Comparison of ENCODE assay signal across 8 cellular contexts in genomic region chr12:89529738-89530137, GRCh38. TPM values are rescaled to one million over a fixed set of nuclear protein-coding genes. Genes with fewer than 3 reads are reported as not detected.
DNase-seq lines count a peak whose midpoint lies in the region; ATAC-seq and TF ChIP-seq lines count a peak whose summit lies in the region.

No MANE protein-coding gene starts in this region.

- no peaks in the 10 kb centered on the region for H3K9me3 Mint-ChIP-seq in activated CD4-positive, alpha-beta T cell treated with anti-CD3 and anti-CD28 coated beads, Interleukin-2, amount 10 ng/mL, durations not matched to agents 24 days and 14 days

- no peak overlapping the region for H3K27ac Mint-ChIP-seq in activated CD4-positive, alpha-beta T cell treated with anti-CD3 and anti-CD28 coated beads, Interleukin-2, amount 10 ng/mL, durations not matched to agents 24 days and 14 days

- no peaks in the 10 kb centered on the region for H3K36me3 ChIP-seq in mammary epithelial cell (ENCODE audit: insufficient read depth, low read length)

- peak; percentile 74 for DNase-seq in activated CD4-positive, alpha-beta T cell treated with anti-CD3 and anti-CD28 coated beads, Interleukin-2, amount 10 ng/mL, durations not matched to agents 24 days and 14 days
- DNase-seq in activated CD4-positive, alpha-beta T cell treated with anti-CD3 and anti-CD28 coated beads for 4 hours: no peak
- DNase-seq in NCI-H345 treated with DMSO at 0.1 percent for 48 hours (lab: John Stamatoyannopoulos, UW; ENCODE audit: unreplicated experiment) (peak; percentile 44), mammary epithelial cell (peak; percentile 45), medulla oblongata (ENCODE audit: extremely low spot score) (peak; percentile 76)

- dilution Hi-C loops in mammary epithelial cell (cut with HindIII; ENCODE audit: low sequenced_read_pairs): no loop called here

- no peak overlapping the region for H3K4me3 Mint-ChIP-seq in activated CD4-positive, alpha-beta T cell treated with anti-CD3 and anti-CD28 coated beads, Interleukin-2, amount 10 ng/mL, durations not matched to agents 24 days and 14 days

- H3K9me3 ChIP-seq in mammary epithelial cell (replicated peaks; ENCODE audit: insufficient read depth, low read length): no peaks in the 10 kb centered on the region

- H3K27me3 Mint-ChIP-seq in activated CD4-positive, alpha-beta T cell treated with anti-CD3 and anti-CD28 coated beads, Interleukin-2, amount 10 ng/mL, durations not matched to agents 24 days and 14 days: no peaks in the 10 kb centered on the region

- H4K20me1 ChIP-seq in mammary epithelial cell (ENCODE audit: insufficient read depth, low read length): no peaks in the 10 kb centered on the region

- CTCF ChIA-PET in mammary epithelial cell (lab: Charles Lee; ENCODE audit: low non-redundant PET): no interaction called here

- H3K4me3 ChIP-seq in mammary epithelial cell (replicated peaks in 1 of 3; ENCODE audit: insufficient read depth in 1 of 3, low read depth in 2 of 3, low read length in 3 of 3): no peak overlapping the region

- ATAC-seq in HG02623 (IDR thresholded peaks at IDR 0.05; ENCODE audit: unreplicated experiment) (peak; percentile 19), GM21529 (IDR thresholded peaks at IDR 0.05; ENCODE audit: unreplicated experiment) (no peak), GM21576 (IDR thresholded peaks at IDR 0.05; ENCODE audit: unreplicated experiment) (no peak)

- no peaks in the 10 kb centered on the region for H3K27me3 ChIP-seq in mammary epithelial cell (ENCODE audit: insufficient read depth, low read length)

- H3K4me1 Mint-ChIP-seq in activated CD4-positive, alpha-beta T cell treated with anti-CD3 and anti-CD28 coated beads, Interleukin-2, amount 10 ng/mL, durations not matched to agents 24 days and 14 days: peaks cover 24% of the 10 kb centered on the region

- no peak overlapping the region for H2AFZ ChIP-seq in mammary epithelial cell (ENCODE audit: low read depth, low read length)

- no peaks in the 10 kb centered on the region for H3K4me1 ChIP-seq in mammary epithelial cell (ENCODE audit: insufficient read depth, low read length)

- intact Hi-C loops in activated CD4-positive, alpha-beta T cell treated with anti-CD3 and anti-CD28 coated beads, Interleukin-2, amount 10 ng/mL, durations not matched to agents 24 days and 14 days (cut with micrococcal nuclease): loop anchor here (1.0 to 5.0 kb wide), 4 partner anchors 59 to 512 kb away; no protein-coding TSS in a partner anchor
- intact Hi-C loops in mammary epithelial cell (cut with micrococcal nuclease): loop anchor here (1.0 to 10.0 kb wide), 6 partner anchors 157 to 1417 kb away; no protein-coding TSS in a partner anchor

- H3K36me3 Mint-ChIP-seq in activated CD4-positive, alpha-beta T cell treated with anti-CD3 and anti-CD28 coated beads, Interleukin-2, amount 10 ng/mL, durations not matched to agents 24 days and 14 days (ENCODE audit: low read depth): no peaks in the 10 kb centered on the region

- in situ Hi-C loops in mammary epithelial cell (cut with MboI; ENCODE audit: low sequenced_read_pairs in 2 of 2): loop anchor here (5.0 to 25.0 kb wide), 4 partner anchors 55 to 1383 kb away; no protein-coding TSS in a partner anchor

- WGBS in mammary epithelial cell (ENCODE audit: low coverage, missing lambda C conversion rate): 22% methylated on average over 1 of the region's 1 CpG

- H3K4me2 ChIP-seq in mammary epithelial cell (ENCODE audit: insufficient read depth, low read depth, low read length): no peak overlapping the region

- no TSS peak for BruUV-seq in mammary epithelial cell (replicated peaks; lab: Mats Ljungman, UMichigan)

- TF ChIP-seq CTCF in mammary epithelial cell (conservative IDR thresholded peaks at IDR 0.05 in 1 of 2, IDR thresholded peaks at IDR 0.05 in 1 of 2; ENCODE audit: extremely low read depth in 1 of 2, insufficient read depth in 1 of 2, low read depth in 1 of 2, low read length in 2 of 2): peak; percentile 75 to 76

- H3K9ac ChIP-seq in mammary epithelial cell (ENCODE audit: insufficient read depth, low read length): no peak overlapping the region

- H3K27ac ChIP-seq in mammary epithelial cell (ENCODE audit: insufficient read depth, low read depth, low read length): no peak overlapping the region

- H3K79me2 ChIP-seq in mammary epithelial cell (ENCODE audit: insufficient read depth, low read length): peaks cover 12% of the 10 kb centered on the region

RNA-seq across cellular contexts. Expression of gene POC1B, which starts 3.9 kb away (rescaled TPM):
- 21.5 and 22.6 TPM in 2 replicates for total RNA-seq in activated CD4-positive, alpha-beta T cell treated with anti-CD3 and anti-CD28 coated beads, Interleukin-2, amount 10 ng/mL, durations not matched to agents 24 days and 14 days
- total RNA-seq in mammary epithelial cell: 10 to 100 TPM; 16.8 to 27.0 TPM
- 11.5 TPM for polyA plus RNA-seq in mammary epithelial cell
- polyA minus RNA-seq in mammary epithelial cell: 27.7 TPM

RNA-seq across cellular contexts. Expression of gene GALNT4, which starts 5.1 kb away (rescaled TPM):
- 6.9 and 7.6 TPM in 2 replicates for total RNA-seq in activated CD4-positive, alpha-beta T cell treated with anti-CD3 and anti-CD28 coated beads, Interleukin-2, amount 10 ng/mL, durations not matched to agents 24 days and 14 days
- total RNA-seq in mammary epithelial cell: 10 to 100 TPM in 1 of 2 donors, 1 to 10 TPM in 1; 7.9 to 12.3 TPM
- 3.6 TPM for polyA plus RNA-seq in mammary epithelial cell
- 0.98 TPM for polyA minus RNA-seq in mammary epithelial cell

Comparison
In these comparisons a context has a peak if more than half of its experiments do, and no peak if none do; other contexts are left out.
1. DNase-seq: peak in activated CD4-positive, alpha-beta T cell treated with anti-CD3 and anti-CD28 coated beads, Interleukin-2, amount 10 ng/mL, durations not matched to agents 24 days and 14 days (single experiment), NCI-H345 treated with DMSO at 0.1 percent for 48 hours (single experiment), mammary epithelial cell (single experiment) and medulla oblongata (single experiment); none in activated CD4-positive, alpha-beta T cell treated with anti-CD3 and anti-CD28 coated beads for 4 hours (0 of 2).